In genomic region chr7:103010220-103010607, GRCh38 we compare ENCODE assay signal across 26 cellular contexts.
"Had no signal": no experiment of that assay in that cellular context is flagged by ENCODE, and none has a peak within 500 bp of the region (broad histone marks: within the 10 kb centered on the region; RNA-seq: fewer than 3 reads in every experiment).

No MANE protein-coding gene starts in this region.

- H3K27ac Mint-ChIP-seq: activated CD4-positive, alpha-beta memory T cell treated with anti-CD3 and anti-CD28 coated beads for 36 hours; activated CD4-positive, alpha-beta T cell treated with anti-CD3 and anti-CD28 coated beads, Interleukin-2, amount 10 ng/mL, durations not matched to agents 24 days and 14 days; activated naive CD4-positive, alpha-beta T cell treated with anti-CD3 and anti-CD28 coated beads, Interleukin-2, amount 50 U/mL, for 24 hours; activated naive CD8-positive, alpha-beta T cell treated with anti-CD3 and anti-CD28 coated beads, Interleukin-2, amount 50 U/mL, for 24 hours; activated T-helper 2 cell treated with anti-CD3 and anti-CD28 coated beads, Interferon-gamma antibody, Interleukin-2, Interleukin-4, amounts not matched to agents 10 μg/mL and 5 μg/mL and 100 μg/mL, durations not matched to agents 14 hours and 24 hours and 36 hours; dendritic cell treated with granulocyte-macrophage colony-stimulating factor and Interleukin-4, amounts not matched to agents 40 ng/mL and 50 ng/mL, for 4 days; T-helper 17 cell had no signal

- H3K36me3 ChIP-seq: esophagus muscularis mucosa, heart left ventricle, left lung, lower lobe of right lung, right atrium auricular region, transverse colon, WERI-Rb-1 had no signal

- H3K9me3 Mint-ChIP-seq: activated CD4-positive, alpha-beta memory T cell treated with anti-CD3 and anti-CD28 coated beads for 36 hours; central memory CD8-positive, alpha-beta T cell; dendritic cell treated with granulocyte-macrophage colony-stimulating factor and Interleukin-4, amounts not matched to agents 40 ng/mL and 50 ng/mL, for 4 days had no signal

- H3K9ac ChIP-seq: parathyroid adenoma had no signal

- H3K27me3 Mint-ChIP-seq: activated CD4-positive, alpha-beta memory T cell treated with anti-CD3 and anti-CD28 coated beads for 36 hours; activated naive CD8-positive, alpha-beta T cell treated with anti-CD3 and anti-CD28 coated beads, Interleukin-2, amount 50 U/mL, for 24 hours; dendritic cell treated with granulocyte-macrophage colony-stimulating factor and Interleukin-4, amounts not matched to agents 40 ng/mL and 50 ng/mL, for 4 days; T-helper 17 cell had no signal

- H3K4me1 Mint-ChIP-seq: activated CD4-positive, alpha-beta T cell treated with anti-CD3 and anti-CD28 coated beads, Interleukin-2, amount 10 ng/mL, durations not matched to agents 24 days and 14 days; activated naive CD4-positive, alpha-beta T cell treated with anti-CD3 and anti-CD28 coated beads, Interleukin-2, amount 50 U/mL, for 24 hours; central memory CD8-positive, alpha-beta T cell; T-helper 17 cell had no signal

- H3K4me3 Mint-ChIP-seq: activated CD4-positive, alpha-beta memory T cell treated with anti-CD3 and anti-CD28 coated beads for 36 hours; activated CD4-positive, alpha-beta T cell treated with anti-CD3 and anti-CD28 coated beads, Interleukin-2, amount 10 ng/mL, durations not matched to agents 24 days and 14 days; activated naive CD4-positive, alpha-beta T cell treated with anti-CD3 and anti-CD28 coated beads, Interleukin-2, amount 50 U/mL, for 24 hours; activated naive CD8-positive, alpha-beta T cell treated with anti-CD3 and anti-CD28 coated beads, Interleukin-2, amount 50 U/mL, for 24 hours; central memory CD8-positive, alpha-beta T cell; dendritic cell treated with granulocyte-macrophage colony-stimulating factor and Interleukin-4, amounts not matched to agents 40 ng/mL and 50 ng/mL, for 4 days; T-helper 17 cell had no signal

- ATAC-seq: activated naive CD8-positive, alpha-beta T cell treated with anti-CD3 and anti-CD28 coated beads, Interleukin-2, amount 50 U/mL, for 24 hours; heart left ventricle; left lung had no signal

- H3K4me2 ChIP-seq: smooth muscle cell had no signal

- H3K27me3 ChIP-seq: esophagus muscularis mucosa, foreskin keratinocyte, heart left ventricle, left lung, right atrium auricular region, transverse colon had no signal

- H2AFZ ChIP-seq: parathyroid adenoma had no signal

- H3K79me2 ChIP-seq: parathyroid adenoma had no signal

- H3K9me3 ChIP-seq: esophagus muscularis mucosa, left lung, lower lobe of right lung, transverse colon had no signal

- DNase-seq: activated CD4-positive, alpha-beta memory T cell treated with anti-CD3 and anti-CD28 coated beads for 36 hours; activated CD4-positive, alpha-beta T cell treated with anti-CD3 and anti-CD28 coated beads, Interleukin-2, amount 10 ng/mL, durations not matched to agents 24 days and 14 days; activated CD4-positive, CD25-positive, alpha-beta regulatory T cell treated with anti-CD3 and anti-CD28 coated beads, Interleukin-2, amount 50 U/mL, for 72 hours; activated naive CD8-positive, alpha-beta T cell treated with anti-CD3 and anti-CD28 coated beads, Interleukin-2, amount 50 U/mL, for 24 hours; activated T-cell treated with anti-CD3 and anti-CD28 coated beads, Interleukin-2, amount 50 U/mL, for 48 hours; amygdala; foreskin keratinocyte; heart left ventricle; kidney glomerular epithelial cell; lower lobe of right lung; nucleus accumbens; stimulated activated CD4-positive, alpha-beta T cell treated with anti-CD3 and anti-CD28 coated beads, Interleukin-1b, Interleukin-23, amount 100 ng/mL, for 48 hours; stimulated activated naive CD4-positive, alpha-beta T cell treated with Interleukin-2 at 50 U/mL for 16 hours; T-helper 17 cell; T1000; WERI-Rb-1 had no signal

- H3K4me3 ChIP-seq: esophagus muscularis mucosa, heart left ventricle, left lung, lower lobe of right lung, right atrium auricular region, smooth muscle cell, transverse colon had no signal

- H3K4me1 ChIP-seq: esophagus muscularis mucosa, foreskin keratinocyte, heart left ventricle, left lung, lower lobe of right lung, parathyroid adenoma, right atrium auricular region, transverse colon had no signal

- H3K27ac ChIP-seq: esophagus muscularis mucosa, foreskin keratinocyte, heart left ventricle, left lung, lower lobe of right lung, parathyroid adenoma, right atrium auricular region, transverse colon, WERI-Rb-1 had no signal
